In the genomic region with DNA sequence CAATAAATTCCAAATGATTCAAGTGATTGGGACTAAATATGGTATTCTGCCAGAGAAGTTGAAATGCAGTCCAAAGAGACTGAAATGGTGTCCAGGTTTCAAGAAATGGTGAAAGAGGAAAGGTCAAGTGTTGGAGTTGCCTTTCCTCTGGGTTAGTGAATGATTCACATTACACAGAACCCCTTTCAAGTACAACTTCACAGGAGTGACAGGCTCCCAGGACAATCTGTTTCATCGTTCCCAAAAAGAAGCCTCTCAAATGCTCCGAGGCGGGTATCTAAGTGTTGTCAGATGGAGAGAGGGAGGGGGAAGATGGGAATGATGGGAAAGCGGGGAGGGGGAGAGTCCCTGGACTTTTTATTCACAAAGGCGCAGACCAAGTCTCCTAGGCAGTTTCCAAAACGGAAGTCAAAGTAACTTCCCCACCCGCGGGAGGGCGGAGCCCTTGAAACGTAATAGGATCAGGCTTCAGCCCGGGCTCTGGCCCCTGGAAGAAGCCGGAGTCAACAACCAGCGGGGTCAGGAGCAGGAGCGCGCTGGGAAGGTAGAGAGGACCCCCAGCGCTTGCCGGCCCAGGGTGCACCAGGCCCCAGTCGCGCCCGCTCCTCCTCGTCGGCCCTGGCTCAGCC, we compare ENCODE assay signal across 8 cellular contexts. TPM values are rescaled to one million over a fixed set of nuclear protein-coding genes. Genes with fewer than 3 reads are reported as not detected.
DNase-seq lines count a peak whose midpoint lies in the region; ATAC-seq, FAIRE-seq and TF ChIP-seq lines count a peak whose summit lies in the region.

No MANE protein-coding gene starts in this region.

- intact Hi-C loops in left ventricle myocardium inferior (cut with micrococcal nuclease): no loop called here
- intact Hi-C loops in posterior vena cava (cut with DNase I): no loop called here

- ATAC-seq in GM21786 (IDR thresholded peaks at IDR 0.05; ENCODE audit: unreplicated experiment): peak; percentile 38

- FAIRE-seq in G401.6 (lab: Jason Lieb, UNC): peak; percentile 76

- no peaks in the 10 kb centered on the region for H3K36me3 ChIP-seq in left ventricle myocardium inferior

- H3K27me3 ChIP-seq in left ventricle myocardium inferior (ENCODE audit: low read depth): no peaks in the 10 kb centered on the region

- no peaks in the 10 kb centered on the region for H3K9me3 ChIP-seq in left ventricle myocardium inferior (replicated peaks)

- peak overlapping the region; percentile 85 for H3K4me3 ChIP-seq in left ventricle myocardium inferior

- in situ Hi-C loops in KBM-7 (cut with MboI; ENCODE audit: low pct_unique_long_range_greater_than_20kb, low sequenced_read_pairs): no loop called here

- peak; percentile 85 for DNase-seq in KBM-7
- DNase-seq in RKO (ENCODE audit: low spot score): peak; percentile 90
- peak; percentile 89 for DNase-seq in amniotic epithelial cell (ENCODE audit: low read depth)
- peak; percentile 88 for DNase-seq in left ventricle myocardium inferior
- DNase-seq in posterior vena cava (ENCODE audit: low spot score): peak; percentile 94
- DNase-seq in effector CD4-positive, alpha-beta T cell: no peak

- TF ChIP-seq CTCF in left ventricle myocardium inferior (IDR thresholded peaks at IDR 0.05; ENCODE audit: borderline replicate concordance): no peak

- peaks cover 60% of the 10 kb centered on the region for H3K4me1 ChIP-seq in left ventricle myocardium inferior

- peak overlapping the region; percentile 99 for H3K27ac ChIP-seq in left ventricle myocardium inferior (replicated peaks)

RNA-seq across cellular contexts. Expression of gene SLC25A13, which starts 0.7 kb away (rescaled TPM):
- total RNA-seq in left ventricle myocardium inferior (9.1 TPM), posterior vena cava (10 to 100 TPM; 26.4 to 27.3 TPM)
